15 cellular contexts compared by ENCODE assay signal in genomic region chr2:191274404-191274803, GRCh38. TPM values are rescaled to one million over a fixed set of nuclear protein-coding genes. Genes with fewer than 3 reads are reported as not detected.
A peak's percentile ranks its signal among the peaks of the same experiment; 100 is the strongest.
DNase-seq lines count a peak whose midpoint lies in the region; ATAC-seq and TF ChIP-seq lines count a peak whose summit lies in the region.
"Had no signal": no experiment of that assay in that cellular context is flagged by ENCODE, and none has a peak within 500 bp of the region (broad histone marks: within the 10 kb centered on the region; RNA-seq: fewer than 3 reads in every experiment).

No MANE protein-coding gene starts in this region.

- H3K4me1 ChIP-seq in SK-N-SH (ENCODE audit: control insufficient read depth in 1 of 2, insufficient read depth in 2 of 2, low read depth in 1 of 2, low read length in 1 of 2): peaks cover 0 to 10% of the 10 kb centered on the region in 2 experiments; a peak in 2 of 4 replicates

- peaks cover 82% of the 10 kb centered on the region for H3K79me2 ChIP-seq in SK-N-SH (ENCODE audit: insufficient read depth)

- no peak overlapping the region for H2AFZ ChIP-seq in SK-N-SH (ENCODE audit: low read depth)

- ATAC-seq in GM21825 (IDR thresholded peaks at IDR 0.05; ENCODE audit: unreplicated experiment): peak; percentile 54
- ATAC-seq: left lung; naive thymus-derived CD4-positive, alpha-beta T cell had no signal

- no peak overlapping the region for H3K27ac ChIP-seq in SK-N-SH (ENCODE audit: low read depth in 2 of 2, low read length in 1 of 2)
- H3K27ac ChIP-seq: left lung had no signal

- H3K27me3 ChIP-seq in SK-N-SH (ENCODE audit: insufficient read depth): no peaks in the 10 kb centered on the region
- H3K27me3 ChIP-seq: left lung had no signal

- H3K4me3 ChIP-seq in SK-N-SH (ENCODE audit: low read depth in 2 of 2, low read length in 1 of 2): no peak overlapping the region
- H3K4me3 ChIP-seq: left lung had no signal

- no peaks in the 10 kb centered on the region for H3K9me3 ChIP-seq in SK-N-SH
- H3K9me3 ChIP-seq: left lung had no signal

- H3K36me3 ChIP-seq in SK-N-SH (replicated peaks in 1 of 2; ENCODE audit: control insufficient read depth in 1 of 2, insufficient read depth in 2 of 2, low read length in 1 of 2): peaks cover 11 to 25% of the 10 kb centered on the region in 2 experiments

- no peak overlapping the region for H3K4me2 ChIP-seq in SK-N-SH

- H4K20me1 ChIP-seq in SK-N-SH (ENCODE audit: insufficient read depth): peaks cover 22% of the 10 kb centered on the region; the same call in 1 of the 2 replicates

- H3K9me2 ChIP-seq in SK-N-SH: no peaks in the 10 kb centered on the region

- TF ChIP-seq RAD21 in SK-N-SH (IDR thresholded peaks at IDR 0.05; ENCODE audit: low read length): no peak

- TF ChIP-seq EP300 in SK-N-SH (IDR thresholded peaks at IDR 0.05; ENCODE audit: borderline replicate concordance in 1 of 2, low read depth in 1 of 2, low read length in 1 of 2): no peak

- TF ChIP-seq CTCF in SK-N-SH (IDR thresholded peaks at IDR 0.05): no peak

- no peak overlapping the region for H3K9ac ChIP-seq in SK-N-SH

- 94% methylated on average over 2 of the region's 2 CpGs for WGBS in SK-N-SH (ENCODE audit: low lambda C conversion rate)

- peak; percentile 36 for DNase-seq in GDM1 (lab: John Stamatoyannopoulos, UW)
- DNase-seq in NCI-H2227 (lab: John Stamatoyannopoulos, UW; ENCODE audit: unreplicated experiment): peak; percentile 61
- peak; percentile 35 for DNase-seq in germinal center (ENCODE audit: low spot score)
- no peak for DNase-seq in NCI-H2029 treated with DMSO at 0.1 percent for 48 hours (lab: John Stamatoyannopoulos, UW)
- DNase-seq in SK-N-SH: no peak
- DNase-seq in head of caudate nucleus: no peak
- no peak for DNase-seq in effector CD8-positive, alpha-beta T cell (lab: John Stamatoyannopoulos, UW)
- DNase-seq: activated effector memory CD4-positive, alpha-beta T cell treated with anti-CD3 and anti-CD28 coated beads, Interleukin-2, amount 50 U/mL, for 16 hours; DND-41; hippocampal formation; left lung; naive thymus-derived CD4-positive, alpha-beta T cell; NK-92 treated with Interleukin-12 subunit alpha and Interleukin-12 subunit beta, amount 100 ng/mL, for 24 hours; stimulated activated CD4-positive, alpha-beta T cell treated with anti-CD3 and anti-CD28 coated beads, Interleukin-15, amount 100 ng/mL, for 24 hours had no signal

- intact Hi-C loops in head of caudate nucleus (cut with DNase I): no loop called here

- CTCF ChIA-PET in SK-N-SH (lab: Yijun Ruan, JAX): no interaction called here

- POLR2A ChIA-PET in SK-N-SH (lab: Yijun Ruan, JAX): no interaction called here

- H3F3A ChIP-seq in SK-N-SH (replicated peaks; ENCODE audit: insufficient read depth): no peaks in the 10 kb centered on the region

TF ChIP-seq in SK-N-SH, 30 proteins besides CTCF, POLR2A, EP300 and RAD21:
- no peak for TF ChIP-seq USF1 (IDR thresholded peaks at IDR 0.05; ENCODE audit: borderline replicate concordance, low read depth)
- no peak for TF ChIP-seq USF2 (IDR thresholded peaks at IDR 0.05; ENCODE audit: borderline replicate concordance, low read depth, low read length)
- no peak for TF ChIP-seq TEAD4 (IDR thresholded peaks at IDR 0.05; ENCODE audit: borderline replicate concordance, insufficient read depth)
- TF ChIP-seq MXI1 (IDR thresholded peaks at IDR 0.05; ENCODE audit: low read depth, low read length): no peak
- TF ChIP-seq CHD2 (IDR thresholded peaks at IDR 0.05; ENCODE audit: low read length, partially characterized antibody): no peak
- TF ChIP-seq REST (IDR thresholded peaks at IDR 0.05; ENCODE audit: low read depth, low read length): no peak
- no peak for TF ChIP-seq IRF3 (IDR thresholded peaks at IDR 0.05; ENCODE audit: low read depth, low read length)
- no peak for TF ChIP-seq POLR2AphosphoS5 (IDR thresholded peaks at IDR 0.05; ENCODE audit: low read depth, low read length)
- TF ChIP-seq FOSL2 (IDR thresholded peaks at IDR 0.05; ENCODE audit: borderline replicate concordance, low read depth): no peak
- no peak for TF ChIP-seq YY1 (IDR thresholded peaks at IDR 0.05; ENCODE audit: low read depth)
- no peak for TF ChIP-seq EZH2phosphoT487 (IDR thresholded peaks at IDR 0.05; ENCODE audit: borderline replicate concordance, low read depth)
- TF ChIP-seq JUND (IDR thresholded peaks at IDR 0.05): no peak
- TF ChIP-seq FOXM1 (IDR thresholded peaks at IDR 0.05; ENCODE audit: low read depth): no peak
- TF ChIP-seq TCF12 (IDR thresholded peaks at IDR 0.05): no peak
- no peak for TF ChIP-seq SMC3 (IDR thresholded peaks at IDR 0.05; ENCODE audit: low read depth, low read length)
- TF ChIP-seq NFIC (IDR thresholded peaks at IDR 0.05; ENCODE audit: borderline replicate concordance): no peak

RNA-seq across cellular contexts. Expression of gene MYO1B, which starts 29.2 kb away (rescaled TPM):
- polyA plus RNA-seq in SK-N-SH (2012; rRNA removed): 20.2 and 26.5 TPM in 2 replicates
- polyA plus RNA-seq in SK-N-SH (2012; cell fraction: cytosol; rRNA removed): 31.0 and 32.2 TPM in 2 replicates
- 12.7 and 29.2 TPM in 2 replicates for polyA plus RNA-seq in SK-N-SH (2012; cell fraction: nucleus; rRNA removed)

Comparison
In these comparisons a context has a peak if more than half of its experiments do, and no peak if none do; other contexts are left out.
1. DNase-seq: peak in GDM1 (single experiment), NCI-H2227 (single experiment) and germinal center (single experiment); none in NCI-H2029 treated with DMSO at 0.1 percent for 48 hours (single experiment), SK-N-SH (single experiment), head of caudate nucleus (0 of 42) and effector CD8-positive, alpha-beta T cell (single experiment).